21 cellular contexts compared by ENCODE assay signal in genomic region chr3:42533161-42533897, GRCh38. TPM values are rescaled to one million over a fixed set of nuclear protein-coding genes. Genes with fewer than 3 reads are reported as not detected.
A peak's percentile ranks its signal among the peaks of the same experiment; 100 is the strongest.
DNase-seq lines count a peak whose midpoint lies in the region; ATAC-seq, FAIRE-seq and TF ChIP-seq lines count a peak whose summit lies in the region.
"Had no signal": no experiment of that assay in that cellular context is flagged by ENCODE, and none has a peak within 500 bp of the region (broad histone marks: within the 10 kb centered on the region; RNA-seq: fewer than 3 reads in every experiment).

No MANE protein-coding gene starts in this region.

- H3K9me3 ChIP-seq in CD4-positive, alpha-beta T cell (ENCODE audit: control insufficient read depth, low read length), result no peaks in the 10 kb centered on the region
- no peaks in the 10 kb centered on the region for H3K9me3 ChIP-seq in H9 (ENCODE audit: control insufficient read depth, low read depth, low read length)
- H3K9me3 ChIP-seq: body of pancreas, gastrocnemius medialis, HAP-1, ovary, sigmoid colon had no signal

- H3K14ac ChIP-seq in H9 (ENCODE audit: insufficient read depth, low read length), result no peak overlapping the region

- H3K4me1 ChIP-seq in H9 (ENCODE audit: insufficient read depth, low read length), result peaks cover 12% of the 10 kb centered on the region
- H3K4me1 ChIP-seq: body of pancreas, gastrocnemius medialis, HAP-1, sigmoid colon had no signal

- H2BK15ac ChIP-seq in H9 (ENCODE audit: low read depth, low read length), result no peak overlapping the region

- H3K56ac ChIP-seq in H9 (ENCODE audit: insufficient read length, low read depth, low read length), result no peak overlapping the region

- FAIRE-seq in bronchial epithelial cell (lab: Jason Lieb, UNC), result no peak
- FAIRE-seq: GM19239 had no signal

- H3K9ac ChIP-seq in H9 (ENCODE audit: extremely low read depth, insufficient read length, low read length), result no peak overlapping the region

- no peak overlapping the region for H3K18ac ChIP-seq in H9 (ENCODE audit: insufficient read length, low read depth, low read length)

- no CpG with 5 or more reads among the region's 7 CpGs for WGBS in H9 (ENCODE audit: extremely low coverage, insufficient read length, low lambda C conversion rate)

- no peak overlapping the region for H3K4me3 ChIP-seq in bronchial epithelial cell (ENCODE audit: low read depth, low read length)
- H3K4me3 ChIP-seq: body of pancreas, gastrocnemius medialis, HAP-1, ovary, sigmoid colon had no signal

- TF ChIP-seq CTCF in CD4-positive, alpha-beta T cell (IDR thresholded peaks at IDR 0.05), result no peak
- TF ChIP-seq CTCF in H9 (conservative IDR thresholded peaks at IDR 0.05) (no peak), bronchial epithelial cell (IDR thresholded peaks at IDR 0.05; ENCODE audit: insufficient read depth, low read length, severe bottlenecking) (no peak)

- no peaks in the 10 kb centered on the region for H3K36me3 ChIP-seq in bronchial epithelial cell (ENCODE audit: control insufficient read depth, insufficient read depth, low read length)
- H3K36me3 ChIP-seq: gastrocnemius medialis, HAP-1, ovary, sigmoid colon had no signal

- peak overlapping the region; percentile 88 for H3K27ac Mint-ChIP-seq in CD4-positive, alpha-beta T cell
- peak overlapping the region; percentile 2 to 61 (median 48); a peak in 2 of 7 replicates for H3K27ac Mint-ChIP-seq in H9
- H3K27ac Mint-ChIP-seq: activated B cell treated with CpG ODN at 0.5 μM for 24 hours; activated CD8-positive, alpha-beta memory T cell treated with anti-CD3 and anti-CD28 coated beads, Interleukin-2, amount 10 ng/mL, durations not matched to agents 7 days and 5 days; stimulated activated naive CD8-positive, alpha-beta T cell treated with anti-CD3 and anti-CD28 coated beads, Interleukin-15, Interleukin-2, amounts not matched to agents 100 ng/mL and 50 ng/mL, for 24 hours had no signal

- H4K5ac ChIP-seq in H9 (ENCODE audit: insufficient read length, low read depth, low read length), result no peak overlapping the region

- no peak overlapping the region for H3K27ac ChIP-seq in CD4-positive, alpha-beta T cell (ENCODE audit: low read depth, low read length)
- no peak overlapping the region for H3K27ac ChIP-seq in H9 (ENCODE audit: insufficient read length, low read depth, low read length)
- H3K27ac ChIP-seq: body of pancreas, gastrocnemius medialis, ovary, sigmoid colon had no signal

- peaks cover 82% of the 10 kb centered on the region for H3K4me1 Mint-ChIP-seq in CD4-positive, alpha-beta T cell (ENCODE audit: low read depth)
- peaks cover 23 to 34% of the 10 kb centered on the region in 2 experiments for H3K4me1 Mint-ChIP-seq in H9
- peaks cover 64% of the 10 kb centered on the region for H3K4me1 Mint-ChIP-seq in activated T-cell treated with anti-CD3 and anti-CD28 coated beads, Interleukin-2, amount 50 U/mL, for 4 hours (ENCODE audit: low read depth)

- no peak overlapping the region for H4K91ac ChIP-seq in H9 (ENCODE audit: insufficient read length, low read depth, low read length)

- H4K20me1 ChIP-seq in H9 (ENCODE audit: control insufficient read depth, insufficient read depth, insufficient read length), result peaks cover 2% of the 10 kb centered on the region

- peaks cover 65% of the 10 kb centered on the region for H3K36me3 Mint-ChIP-seq in CD4-positive, alpha-beta T cell (ENCODE audit: low read depth)
- peaks cover 0 to 4% (median 0%) of the 10 kb centered on the region in 3 experiments; a peak in 2 of 7 replicates for H3K36me3 Mint-ChIP-seq in H9 (ENCODE audit: insufficient read depth in 1 of 3, low read depth in 3 of 3)
- peaks cover 13% of the 10 kb centered on the region for H3K36me3 Mint-ChIP-seq in activated T-cell treated with anti-CD3 and anti-CD28 coated beads, Interleukin-2, amount 50 U/mL, for 4 hours (ENCODE audit: insufficient read depth)
- H3K36me3 Mint-ChIP-seq: activated CD8-positive, alpha-beta memory T cell treated with anti-CD3 and anti-CD28 coated beads, Interleukin-2, amount 10 ng/mL, durations not matched to agents 7 days and 5 days had no signal

- H3K27me3 ChIP-seq in CD4-positive, alpha-beta T cell (ENCODE audit: control insufficient read depth, insufficient read depth, low read length), result no peaks in the 10 kb centered on the region
- H3K27me3 ChIP-seq in H9 (ENCODE audit: insufficient read depth, low read length) (no peaks in the 10 kb centered on the region), bronchial epithelial cell (ENCODE audit: control insufficient read depth, insufficient read depth, low read length) (no peaks in the 10 kb centered on the region)
- H3K27me3 ChIP-seq: body of pancreas, gastrocnemius medialis, ovary, sigmoid colon had no signal

- no peak overlapping the region for H3K23ac ChIP-seq in H9 (ENCODE audit: insufficient read length, low read depth, low read length)

- H3K4ac ChIP-seq in H9 (ENCODE audit: low read depth, low read length), result no peak overlapping the region

- no peak overlapping the region for H3K4me2 ChIP-seq in H9 (ENCODE audit: insufficient read depth, insufficient read length, low read length)

- H2AK5ac ChIP-seq in H9 (ENCODE audit: insufficient read length, low read length), result no peak overlapping the region

- no peak overlapping the region for H4K8ac ChIP-seq in H9 (replicated peaks; ENCODE audit: insufficient read length, low read depth, low read length)

- no peak overlapping the region for H2BK120ac ChIP-seq in H9 (ENCODE audit: low read depth, low read length, poor library complexity, severe bottlenecking)

- intact Hi-C loops in CD4-positive, alpha-beta T cell (cut with DNase I, micrococcal nuclease), result no loop called here

- CTCF ChIA-PET in CD4-positive, alpha-beta T cell (lab: Charles Lee), result interaction anchor here (1.1 kb wide), 1 partner anchor 32 kb away, joined by 4 read pairs; no protein-coding TSS in a partner anchor

- POLR2A ChIA-PET in CD4-positive, alpha-beta T cell (lab: Charles Lee), result interaction anchor here (3.9 kb wide), 1 partner anchor 31 kb away, joined by 17 read pairs; the partner anchor contains the start of gene VIPR1

- H2AFZ ChIP-seq in H9 (ENCODE audit: low read length), result no peak overlapping the region

- ATAC-seq in CD4-positive, alpha-beta T cell (ENCODE audit: poor library complexity), result no peak
- no peak for ATAC-seq in activated T-cell treated with anti-CD3 and anti-CD28 coated beads, Interleukin-2, amount 50 U/mL, for 4 hours
- ATAC-seq: activated CD8-positive, alpha-beta memory T cell treated with anti-CD3 and anti-CD28 coated beads, Interleukin-2, amount 10 ng/mL, durations not matched to agents 7 days and 5 days; body of pancreas; gastrocnemius medialis had no signal

- H3K79me2 ChIP-seq in H9 (ENCODE audit: insufficient read depth, low read length), result no peaks in the 10 kb centered on the region

- H3K4me3 Mint-ChIP-seq in CD4-positive, alpha-beta T cell, result no peak overlapping the region
- no peak overlapping the region; a peak in 1 of 5 replicates for H3K4me3 Mint-ChIP-seq in H9
- H3K4me3 Mint-ChIP-seq in activated T-cell treated with anti-CD3 and anti-CD28 coated beads, Interleukin-2, amount 50 U/mL, for 4 hours, result no peak overlapping the region
- H3K4me3 Mint-ChIP-seq: activated B cell treated with CpG ODN at 0.5 μM for 24 hours; activated CD8-positive, alpha-beta memory T cell treated with anti-CD3 and anti-CD28 coated beads, Interleukin-2, amount 10 ng/mL, durations not matched to agents 7 days and 5 days; stimulated activated naive CD8-positive, alpha-beta T cell treated with anti-CD3 and anti-CD28 coated beads, Interleukin-15, Interleukin-2, amounts not matched to agents 100 ng/mL and 50 ng/mL, for 24 hours had no signal

- H2BK5ac ChIP-seq in H9 (ENCODE audit: insufficient read length, low read length), result no peak overlapping the region

- H3K27me3 Mint-ChIP-seq in CD4-positive, alpha-beta T cell, result no peaks in the 10 kb centered on the region
- no peaks in the 10 kb centered on the region for H3K27me3 Mint-ChIP-seq in H9 (ENCODE audit: low read depth)
- H3K27me3 Mint-ChIP-seq in activated T-cell treated with anti-CD3 and anti-CD28 coated beads, Interleukin-2, amount 50 U/mL, for 4 hours (ENCODE audit: low read depth), result no peaks in the 10 kb centered on the region
- H3K27me3 Mint-ChIP-seq: activated CD8-positive, alpha-beta memory T cell treated with anti-CD3 and anti-CD28 coated beads, Interleukin-2, amount 10 ng/mL, durations not matched to agents 7 days and 5 days; stimulated activated naive CD8-positive, alpha-beta T cell treated with anti-CD3 and anti-CD28 coated beads, Interleukin-15, Interleukin-2, amounts not matched to agents 100 ng/mL and 50 ng/mL, for 24 hours had no signal

- no peak overlapping the region for H3T11ph ChIP-seq in H9 (ENCODE audit: low read length)

- H3K23me2 ChIP-seq in H9 (ENCODE audit: insufficient read length, low read depth, low read length, poor library complexity, severe bottlenecking), result no peaks in the 10 kb centered on the region

- no peak for DNase-seq in CD4-positive, alpha-beta T cell
- DNase-seq in H9 (no peak), bronchial epithelial cell (ENCODE audit: low read depth) (peak; percentile 36), middle frontal gyrus (ENCODE audit: extremely low spot score, low spot score) (peak; percentile 29), HCEC 1CT (no peak)
- no peak for DNase-seq in activated effector memory CD4-positive, alpha-beta T cell treated with anti-CD3 and anti-CD28 coated beads, Interleukin-2, amount 50 U/mL, for 16 hours
- no peak for DNase-seq in activated T-cell treated with anti-CD3 and anti-CD28 coated beads, Interleukin-2, amount 50 U/mL, for 4 hours
- DNase-seq: activated B cell treated with CpG ODN at 0.5 μM for 24 hours; activated CD8-positive, alpha-beta memory T cell treated with anti-CD3 and anti-CD28 coated beads, Interleukin-2, amount 10 ng/mL, durations not matched to agents 7 days and 5 days; body of pancreas; gastrocnemius medialis; KG1; NCI-H2029; ovary; SHP77; sigmoid colon had no signal

- H3K79me1 ChIP-seq in H9 (ENCODE audit: insufficient read depth, low read depth, low read length, poor library complexity, severe bottlenecking), result no peaks in the 10 kb centered on the region

- no peaks in the 10 kb centered on the region for H3K9me3 Mint-ChIP-seq in CD4-positive, alpha-beta T cell
- no peaks in the 10 kb centered on the region for H3K9me3 Mint-ChIP-seq in H9
- no peaks in the 10 kb centered on the region for H3K9me3 Mint-ChIP-seq in activated T-cell treated with anti-CD3 and anti-CD28 coated beads, Interleukin-2, amount 50 U/mL, for 4 hours
- H3K9me3 Mint-ChIP-seq: activated B cell treated with CpG ODN at 0.5 μM for 24 hours; stimulated activated naive CD8-positive, alpha-beta T cell treated with anti-CD3 and anti-CD28 coated beads, Interleukin-15, Interleukin-2, amounts not matched to agents 100 ng/mL and 50 ng/mL, for 24 hours had no signal

- H2BK20ac ChIP-seq in H9 (ENCODE audit: low read depth, low read length, poor library complexity, severe bottlenecking), result no peak overlapping the region

- H2BK12ac ChIP-seq in H9 (ENCODE audit: insufficient read length, low read depth, low read length), result no peak overlapping the region

RNA-seq across cellular contexts. Expression of gene VIPR1, which starts 30.9 kb away (rescaled TPM):
- 10 to 100 TPM; 66.8 to 67.6 TPM for total RNA-seq in CD4-positive, alpha-beta T cell
- total RNA-seq in H9 (2021) (6.3 and 6.5 TPM in 2 replicates), bronchial epithelial cell (4.2 and 5.8 TPM in 2 replicates)
- total RNA-seq in activated T-cell treated with anti-CD3 and anti-CD28 coated beads, Interleukin-2, amount 50 U/mL, for 4 hours, result 1 to 10 TPM; 2.2 to 4.7 (median 4.6) TPM
- total RNA-seq: epithelial cell of proximal tubule, NCI-H460 had no signal

RNA-seq across cellular contexts. Expression of gene SEC22C, which starts 48.4 kb away (rescaled TPM):
- 10 to 100 TPM; 73.6 to 75.4 TPM for total RNA-seq in CD4-positive, alpha-beta T cell
- total RNA-seq in H9 (2021) (28.2 and 28.8 TPM in 2 replicates), bronchial epithelial cell (44.7 and 55.0 TPM in 2 replicates)
- 10 to 100 TPM; 32.0 to 35.3 (median 35.1) TPM for total RNA-seq in activated T-cell treated with anti-CD3 and anti-CD28 coated beads, Interleukin-2, amount 50 U/mL, for 4 hours

RNA-seq across cellular contexts. Expression of gene SS18L2, which starts 57.3 kb away (rescaled TPM):
- 10 to 100 TPM; 47.2 to 53.6 TPM for total RNA-seq in CD4-positive, alpha-beta T cell
- 92.1 and 97.8 TPM in 2 replicates for total RNA-seq in H9 (2021)
- 22.1 and 25.0 TPM in 2 replicates for total RNA-seq in bronchial epithelial cell
- total RNA-seq in activated T-cell treated with anti-CD3 and anti-CD28 coated beads, Interleukin-2, amount 50 U/mL, for 4 hours, result 10 to 100 TPM; 68.8 to 79.1 (median 72.6) TPM

Comparison
In these comparisons a context has a peak if more than half of its experiments do, and no peak if none do; other contexts are left out.
1. DNase-seq: peak in bronchial epithelial cell (single experiment) and middle frontal gyrus (single experiment); none in CD4-positive, alpha-beta T cell (0 of 10), H9 (single experiment), activated effector memory CD4-positive, alpha-beta T cell treated with anti-CD3 and anti-CD28 coated beads, Interleukin-2, amount 50 U/mL, for 16 hours (single experiment), HCEC 1CT (single experiment) and activated T-cell treated with anti-CD3 and anti-CD28 coated beads, Interleukin-2, amount 50 U/mL, for 4 hours (single experiment).